18 cellular contexts compared by ENCODE assay signal in genomic region chr20:14583413-14583812, GRCh38.
DNase-seq lines count a peak whose midpoint lies in the region; ATAC-seq and TF ChIP-seq lines count a peak whose summit lies in the region.
"Had no signal": no experiment of that assay in that cellular context is flagged by ENCODE, and none has a peak within 500 bp of the region (broad histone marks: within the 10 kb centered on the region; RNA-seq: fewer than 3 reads in every experiment).

No MANE protein-coding gene starts in this region.

- CTCF ChIA-PET in PC-3 (lab: Charles Lee), result no interaction called here

- intact Hi-C loops in PC-3 (cut with micrococcal nuclease), result loop anchor here (1.0 to 10.0 kb wide), 4 partner anchors 33 to 401 kb away; no protein-coding TSS in a partner anchor

- no peaks in the 10 kb centered on the region for H3K79me2 ChIP-seq in PC-3 (ENCODE audit: low read length)

- H3K4me2 ChIP-seq in PC-3 (ENCODE audit: low read length), result peak overlapping the region; percentile 71

- TF ChIP-seq CTCF in PC-3 (conservative IDR thresholded peaks at IDR 0.05; ENCODE audit: low read depth, low read length), result no peak

- no peaks in the 10 kb centered on the region for H3K9me3 ChIP-seq in MG63
- H3K9me3 ChIP-seq in PC-3 (ENCODE audit: low read length), result no peaks in the 10 kb centered on the region
- H3K9me3 ChIP-seq: adrenal gland, gastroesophageal sphincter, upper lobe of left lung had no signal

- H3K27ac ChIP-seq in PC-3 (ENCODE audit: low read length), result peak overlapping the region; percentile 81
- H3K27ac ChIP-seq: adrenal gland, gastroesophageal sphincter, upper lobe of left lung, VCaP had no signal

- H3K9me2 ChIP-seq in PC-3 (replicated peaks; ENCODE audit: low read length), result no peaks in the 10 kb centered on the region

- no peaks in the 10 kb centered on the region for H3K27me3 ChIP-seq in MG63
- H3K27me3 ChIP-seq in PC-3 (ENCODE audit: low read length), result no peaks in the 10 kb centered on the region
- H3K27me3 ChIP-seq: adrenal gland, gastroesophageal sphincter, upper lobe of left lung had no signal

- peak; percentile 37 for DNase-seq in NCI-H2171 treated with DMSO at 0.1 percent for 48 hours (lab: John Stamatoyannopoulos, UW)
- DNase-seq in NCI-H2171 (lab: John Stamatoyannopoulos, UW), result no peak
- peak; percentile 8 for DNase-seq in MG63
- DNase-seq in PC-3, result peak; percentile 97
- DNase-seq in myocyte (ENCODE audit: low read depth), result peak; percentile 52
- no peak for DNase-seq in GF-D8 (lab: John Stamatoyannopoulos, UW)
- DNase-seq in stimulated activated naive CD8-positive, alpha-beta T cell treated with anti-CD3 and anti-CD28 coated beads, Interleukin-15, Interleukin-2, amounts not matched to agents 100 U/mL and 50 U/mL, for 24 hours, result no peak
- DNase-seq: activated CD8-positive, alpha-beta T cell treated with anti-CD3 and anti-CD28 coated beads for 36 hours; adrenal gland; CD8-positive, alpha-beta memory T cell; left ventricle myocardium superior; naive thymus-derived CD4-positive, alpha-beta T cell; NCI-H2107 had no signal

- H3K4me3 ChIP-seq in MG63 (no peak overlapping the region), PC-3 (ENCODE audit: low read length) (no peak overlapping the region)
- H3K4me3 ChIP-seq: adrenal gland, gastroesophageal sphincter, K562, upper lobe of left lung had no signal

- H4K20me1 ChIP-seq in PC-3 (ENCODE audit: low read length), result 0 out of 2 replicates have a peak, but pooled peaks cover 3% of the 10 kb centered on the region

- ATAC-seq in PC-3, result peak; percentile 88
- ATAC-seq in stimulated activated naive CD8-positive, alpha-beta T cell treated with anti-CD3 and anti-CD28 coated beads, Interleukin-15, Interleukin-2, amounts not matched to agents 100 U/mL and 50 U/mL, for 24 hours, result no peak
- ATAC-seq in GM18870 (IDR thresholded peaks at IDR 0.05; ENCODE audit: unreplicated experiment), result no peak
- ATAC-seq: activated CD8-positive, alpha-beta T cell treated with anti-CD3 and anti-CD28 coated beads for 36 hours; gastroesophageal sphincter; K562; left ventricle myocardium superior; naive thymus-derived CD4-positive, alpha-beta T cell had no signal

- H3K4me1 ChIP-seq in PC-3 (ENCODE audit: insufficient read depth, low read length), result peaks cover 41% of the 10 kb centered on the region
- H3K4me1 ChIP-seq: adrenal gland, gastroesophageal sphincter, upper lobe of left lung had no signal

- H3K36me3 ChIP-seq in MG63 (no peaks in the 10 kb centered on the region), PC-3 (ENCODE audit: low read depth, low read length) (no peaks in the 10 kb centered on the region)
- H3K36me3 ChIP-seq: adrenal gland, gastroesophageal sphincter, upper lobe of left lung had no signal

- H3K9ac ChIP-seq in PC-3 (ENCODE audit: low read length), result peak overlapping the region; percentile 18; the same call in 1 of the 2 replicates

- BruUV-seq in PC-3 (replicated peaks; lab: Mats Ljungman, UMichigan), result no TSS peak

- no peak overlapping the region for H2AFZ ChIP-seq in PC-3 (ENCODE audit: low read length)

- H3F3A ChIP-seq in PC-3 (ENCODE audit: low read length, unreplicated experiment), result peaks cover 4% of the 10 kb centered on the region

- POLR2A ChIA-PET in PC-3 (lab: Charles Lee; ENCODE audit: unreplicated experiment), result no interaction called here

Comparison
In these comparisons a context has a peak if more than half of its experiments do, and no peak if none do; other contexts are left out.
1. DNase-seq: peak in NCI-H2171 treated with DMSO at 0.1 percent for 48 hours (single experiment), MG63 (single experiment), PC-3 (single experiment) and myocyte (single experiment); none in NCI-H2171 (single experiment), GF-D8 (single experiment) and stimulated activated naive CD8-positive, alpha-beta T cell treated with anti-CD3 and anti-CD28 coated beads, Interleukin-15, Interleukin-2, amounts not matched to agents 100 U/mL and 50 U/mL, for 24 hours (single experiment).